In the genomic region with DNA sequence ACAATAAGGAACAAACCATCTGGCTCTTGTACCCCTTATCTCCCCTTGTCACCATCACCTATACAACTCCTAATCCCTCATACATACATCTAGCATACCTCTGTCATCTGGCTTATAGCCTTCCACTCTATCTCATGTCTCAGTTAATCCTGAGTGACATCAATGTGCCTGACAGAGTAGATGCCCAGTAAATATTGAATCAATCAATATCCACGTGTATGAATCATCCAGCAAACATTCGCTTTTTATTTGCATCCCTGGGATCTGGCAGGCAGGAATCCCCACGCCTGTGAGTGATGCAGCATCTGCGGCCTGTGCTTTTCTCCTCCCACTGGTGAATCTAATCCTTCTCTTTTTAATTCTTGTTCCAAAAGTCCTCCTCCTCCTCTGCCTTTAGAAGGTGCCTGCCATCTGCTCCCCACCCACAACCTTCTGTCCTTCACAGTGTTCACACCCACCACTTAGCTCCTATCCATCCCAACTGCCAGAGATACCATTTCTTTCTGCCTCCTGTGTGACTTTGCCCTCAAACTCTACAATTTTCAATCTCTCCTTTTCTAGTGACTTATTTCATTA, we compare ENCODE assay signal across 12 cellular contexts.
"Had no signal": no experiment of that assay in that cellular context is flagged by ENCODE, and none has a peak within 500 bp of the region (broad histone marks: within the 10 kb centered on the region; RNA-seq: fewer than 3 reads in every experiment).

No MANE protein-coding gene starts in this region.

- H3K27me3 ChIP-seq: vagina had no signal

- DNase-seq: activated CD4-positive, alpha-beta T cell treated with anti-CD3 and anti-CD28 coated beads, Interleukin-2, amount 50 U/mL, for 4 hours; erythroblast; foreskin melanocyte; glutamatergic neuron; left lung; stimulated activated naive CD8-positive, alpha-beta T cell treated with anti-CD3 and anti-CD28 coated beads, Interleukin-15, Interleukin-2, amounts not matched to agents 100 U/mL and 50 U/mL, for 24 hours; substantia nigra; T-helper 2 cell had no signal

- H3K36me3 ChIP-seq: left lung, vagina had no signal

- H3K4me1 ChIP-seq: left lung, vagina had no signal

- H3K27ac ChIP-seq: coronary artery, left lung, vagina had no signal

- H3K9me3 ChIP-seq: vagina had no signal

- H3K4me3 ChIP-seq: coronary artery, left lung, vagina had no signal

- ATAC-seq: left lung; stimulated activated naive CD8-positive, alpha-beta T cell treated with anti-CD3 and anti-CD28 coated beads, Interleukin-15, Interleukin-2, amounts not matched to agents 100 U/mL and 50 U/mL, for 24 hours had no signal

- FAIRE-seq: endometrium, TTC549 had no signal
